Comparison of ENCODE assay signal across 11 cellular contexts in genomic region chr1:19336543-19336942, GRCh38. TPM values are rescaled to one million over a fixed set of nuclear protein-coding genes. Genes with fewer than 3 reads are reported as not detected.
DNase-seq lines count a peak whose midpoint lies in the region; TF ChIP-seq lines count a peak whose summit lies in the region.
"Had no signal": no experiment of that assay in that cellular context is flagged by ENCODE, and none has a peak within 500 bp of the region (broad histone marks: within the 10 kb centered on the region; RNA-seq: fewer than 3 reads in every experiment).

No MANE protein-coding gene starts in this region.

- H3K9me3 Mint-ChIP-seq in CD4-positive, alpha-beta memory T cell: peaks cover 0 to 6% (median 0%) of the 10 kb centered on the region in 8 donors
- H3K9me3 Mint-ChIP-seq in activated naive CD8-positive, alpha-beta T cell (ENCODE audit: low read depth): no peaks in the 10 kb centered on the region
- H3K9me3 Mint-ChIP-seq: brain had no signal

- POLR2A ChIA-PET in CD4-positive, alpha-beta memory T cell (lab: Charles Lee; ENCODE audit: partially characterized antibody): no interaction called here

- no peaks in the 10 kb centered on the region for H3K27me3 ChIP-seq in CD4-positive, alpha-beta memory T cell (ENCODE audit: insufficient read depth, low read length)
- H3K27me3 ChIP-seq in smooth muscle cell (ENCODE audit: low read depth) (no peaks in the 10 kb centered on the region), mesendoderm (ENCODE audit: insufficient read depth, low read length, poor library complexity) (no peaks in the 10 kb centered on the region)
- H3K27me3 ChIP-seq: tibial artery had no signal

- H3K18ac ChIP-seq in mesendoderm (ENCODE audit: low read length): no peak overlapping the region

- CTCF ChIA-PET in CD4-positive, alpha-beta memory T cell (lab: Charles Lee; ENCODE audit: partially characterized antibody): interaction anchor here (1.4 kb wide), 1 partner anchor 30 kb away, joined by 4 read pairs; no protein-coding TSS in a partner anchor

- no peak for TF ChIP-seq CTCF in smooth muscle cell (IDR thresholded peaks at IDR 0.05; ENCODE audit: borderline replicate concordance, insufficient read depth, poor library complexity, severe bottlenecking)

- peaks cover 27% of the 10 kb centered on the region for H4K20me1 ChIP-seq in smooth muscle cell (ENCODE audit: low read depth)

- no peak overlapping the region for H2BK15ac ChIP-seq in mesendoderm (replicated peaks; ENCODE audit: low read depth)

- H4K8ac ChIP-seq in mesendoderm (ENCODE audit: low read depth, low read length): no peak overlapping the region

- H3K27ac Mint-ChIP-seq in CD4-positive, alpha-beta memory T cell: peak overlapping the region in 4 of 7 donors; percentile 29 to 71 (median 63)
- peak overlapping the region; percentile 78 for H3K27ac Mint-ChIP-seq in activated naive CD8-positive, alpha-beta T cell

- no peaks in the 10 kb centered on the region for H3K9me3 ChIP-seq in CD4-positive, alpha-beta memory T cell (ENCODE audit: control insufficient read depth in 1 of 2, low read length in 2 of 2)
- no peaks in the 10 kb centered on the region for H3K9me3 ChIP-seq in smooth muscle cell (replicated peaks; ENCODE audit: low read depth)
- H3K9me3 ChIP-seq: tibial artery had no signal

- H3K4me3 ChIP-seq in CD4-positive, alpha-beta memory T cell (ENCODE audit: low read length in 2 of 2): no peak overlapping the region
- H3K4me3 ChIP-seq in smooth muscle cell (no peak overlapping the region), mesendoderm (ENCODE audit: low read length) (no peak overlapping the region)
- H3K4me3 ChIP-seq: tibial artery had no signal

- no peak overlapping the region for H3K4ac ChIP-seq in mesendoderm (ENCODE audit: low read depth, low read length)

- H3K9ac ChIP-seq in smooth muscle cell (ENCODE audit: low read depth): no peak overlapping the region
- no peak overlapping the region for H3K9ac ChIP-seq in mesendoderm (ENCODE audit: low read length)

- no peak overlapping the region for H3K27ac ChIP-seq in CD4-positive, alpha-beta memory T cell (ENCODE audit: low read depth, low read length)
- H3K27ac ChIP-seq in smooth muscle cell (ENCODE audit: low read depth) (peak overlapping the region; percentile 34), mesendoderm (ENCODE audit: low read depth, low read length) (no peak overlapping the region)
- H3K27ac ChIP-seq: tibial artery had no signal

- no peaks in the 10 kb centered on the region for H3K79me1 ChIP-seq in mesendoderm (ENCODE audit: low read length)

- H3K4me2 ChIP-seq in smooth muscle cell (no peak overlapping the region), mesendoderm (ENCODE audit: low read length) (no peak overlapping the region)

- H3K79me2 ChIP-seq in smooth muscle cell (ENCODE audit: low read depth): no peaks in the 10 kb centered on the region
- no peaks in the 10 kb centered on the region for H3K79me2 ChIP-seq in mesendoderm (ENCODE audit: control insufficient read depth, insufficient read depth, low read length)

- H3F3A ChIP-seq in smooth muscle cell (ENCODE audit: low read depth): peaks cover 6% of the 10 kb centered on the region

- H3K4me3 Mint-ChIP-seq in CD4-positive, alpha-beta memory T cell: no peak overlapping the region
- no peak overlapping the region for H3K4me3 Mint-ChIP-seq in activated naive CD8-positive, alpha-beta T cell
- H3K4me3 Mint-ChIP-seq: brain had no signal

- H3K4me1 ChIP-seq in CD4-positive, alpha-beta memory T cell (ENCODE audit: insufficient read depth, low read length): no peaks in the 10 kb centered on the region
- no peaks in the 10 kb centered on the region for H3K4me1 ChIP-seq in smooth muscle cell (ENCODE audit: low read depth)
- peaks cover 4% of the 10 kb centered on the region for H3K4me1 ChIP-seq in mesendoderm (ENCODE audit: control insufficient read depth, low read depth, low read length)

- no peak overlapping the region for H3K56ac ChIP-seq in mesendoderm (ENCODE audit: low read length)

- H2BK120ac ChIP-seq in mesendoderm (ENCODE audit: low read depth, low read length): no peak overlapping the region

- no peak overlapping the region for H3K23ac ChIP-seq in mesendoderm (ENCODE audit: low read length)

- H3K36me3 Mint-ChIP-seq in CD4-positive, alpha-beta memory T cell: peaks cover 9 to 33% of the 10 kb centered on the region in 2 donors
- no peaks in the 10 kb centered on the region for H3K36me3 Mint-ChIP-seq in activated naive CD8-positive, alpha-beta T cell

- WGBS in smooth muscle cell (ENCODE audit: low lambda C conversion rate): 69% methylated on average over 7 of the region's 7 CpGs
- no CpG with 5 or more reads among the region's 7 CpGs for WGBS in mesendoderm (ENCODE audit: extremely low coverage, insufficient coverage, low lambda C conversion rate)

- H3K36me3 ChIP-seq in CD4-positive, alpha-beta memory T cell (ENCODE audit: insufficient read depth, low read length): peaks cover 22% of the 10 kb centered on the region
- H3K36me3 ChIP-seq in smooth muscle cell (ENCODE audit: low read depth) (no peaks in the 10 kb centered on the region), mesendoderm (ENCODE audit: control insufficient read depth, insufficient read depth, low read length) (no peaks in the 10 kb centered on the region)

- H2AFZ ChIP-seq in smooth muscle cell (ENCODE audit: low read depth): no peak overlapping the region

- DNase-seq in CD4-positive, alpha-beta memory T cell: no peak
- DNase-seq in M059J (ENCODE audit: low read depth): peak; percentile 69
- DNase-seq in smooth muscle cell (lab: John Stamatoyannopoulos, UW; ENCODE audit: unreplicated experiment): no peak
- no peak for DNase-seq in mesendoderm
- no peak for DNase-seq in SIG-M5 (lab: John Stamatoyannopoulos, UW)
- DNase-seq in central memory CD4-positive, alpha-beta T cell: no peak
- no peak for DNase-seq in GF-D8 (lab: John Stamatoyannopoulos, UW)
- DNase-seq: DMS 273 treated with DMSO at 0.1 percent for 48 hours, tibial artery had no signal

- no peaks in the 10 kb centered on the region for H3K27me3 Mint-ChIP-seq in CD4-positive, alpha-beta memory T cell
- H3K27me3 Mint-ChIP-seq in activated naive CD8-positive, alpha-beta T cell: no peaks in the 10 kb centered on the region
- H3K27me3 Mint-ChIP-seq: brain had no signal

- no peak overlapping the region for H2AK5ac ChIP-seq in mesendoderm (ENCODE audit: low read length)

- no peak overlapping the region for H2BK5ac ChIP-seq in mesendoderm (ENCODE audit: low read length)

- intact Hi-C loops in CD4-positive, alpha-beta memory T cell (cut with micrococcal nuclease): no loop called here

- H3K4me1 Mint-ChIP-seq in CD4-positive, alpha-beta memory T cell: peaks cover 0 to 6% (median 3%) of the 10 kb centered on the region in 4 donors
- peaks cover 19% of the 10 kb centered on the region for H3K4me1 Mint-ChIP-seq in activated naive CD8-positive, alpha-beta T cell (ENCODE audit: low read depth)
- H3K4me1 Mint-ChIP-seq: brain had no signal

- H4K5ac ChIP-seq in mesendoderm (ENCODE audit: low read length): no peak overlapping the region

RNA-seq across cellular contexts. Expression of gene SLC66A1, which starts 24.4 kb away (rescaled TPM):
- 10 to 100 TPM in 1 of 2 experiments, 1 to 10 TPM in 1; 7.4 to 10.2 TPM for total RNA-seq in CD4-positive, alpha-beta memory T cell
- polyA plus RNA-seq in CD4-positive, alpha-beta memory T cell: 1 to 10 TPM; 3.0 to 4.7 TPM
- 16.2 and 26.3 TPM in 2 replicates for total RNA-seq in M059J (2014; rRNA removed; shearing (Covaris generic))
- total RNA-seq in smooth muscle cell: 13.4 and 23.9 TPM in 2 replicates
- 20.4 and 21.9 TPM in 2 replicates for polyA plus RNA-seq in smooth muscle cell
- 8.8 TPM for polyA plus RNA-seq in mesendoderm (2013, experiment 1 of 2)
- 8.8 TPM for polyA plus RNA-seq in mesendoderm (2013, experiment 2 of 2)

RNA-seq across cellular contexts. Expression of gene AKR7A2, which starts 24.6 kb away (rescaled TPM):
- 10 to 100 TPM; 25.1 to 26.3 TPM for total RNA-seq in CD4-positive, alpha-beta memory T cell
- polyA plus RNA-seq in CD4-positive, alpha-beta memory T cell: 100 to 1,000 TPM in 1 of 2 donors, 10 to 100 TPM in 1; 89.0 to 134 TPM
- total RNA-seq in M059J (2014; rRNA removed; shearing (Covaris generic)): 110 and 121 TPM in 2 replicates
- total RNA-seq in smooth muscle cell: 67.5 and 79.6 TPM in 2 replicates
- polyA plus RNA-seq in smooth muscle cell: 83.0 and 86.4 TPM in 2 replicates
- 22.1 TPM for polyA plus RNA-seq in mesendoderm (2013, experiment 1 of 2)
- 22.1 TPM for polyA plus RNA-seq in mesendoderm (2013, experiment 2 of 2)

RNA-seq across cellular contexts. Expression of gene AKR7A3, which starts 48.0 kb away (rescaled TPM):
- 1 to 10 TPM in 1 of 2 experiments, under 1 TPM in 1; 0.86 to 1.1 TPM for total RNA-seq in CD4-positive, alpha-beta memory T cell
- not detected for polyA plus RNA-seq in CD4-positive, alpha-beta memory T cell
- 0.37 TPM in 1 of 2 replicates, not detected in the other for total RNA-seq in M059J (2014; rRNA removed; shearing (Covaris generic))
- total RNA-seq in smooth muscle cell: 0.85 TPM in 1 of 2 replicates, not detected in the other
- 0.62 and 1.1 TPM in 2 replicates for polyA plus RNA-seq in smooth muscle cell
- polyA plus RNA-seq in mesendoderm (2013, experiment 1 of 2): 0.34 TPM
- polyA plus RNA-seq in mesendoderm (2013, experiment 2 of 2): 0.24 TPM
